In the genomic region with DNA sequence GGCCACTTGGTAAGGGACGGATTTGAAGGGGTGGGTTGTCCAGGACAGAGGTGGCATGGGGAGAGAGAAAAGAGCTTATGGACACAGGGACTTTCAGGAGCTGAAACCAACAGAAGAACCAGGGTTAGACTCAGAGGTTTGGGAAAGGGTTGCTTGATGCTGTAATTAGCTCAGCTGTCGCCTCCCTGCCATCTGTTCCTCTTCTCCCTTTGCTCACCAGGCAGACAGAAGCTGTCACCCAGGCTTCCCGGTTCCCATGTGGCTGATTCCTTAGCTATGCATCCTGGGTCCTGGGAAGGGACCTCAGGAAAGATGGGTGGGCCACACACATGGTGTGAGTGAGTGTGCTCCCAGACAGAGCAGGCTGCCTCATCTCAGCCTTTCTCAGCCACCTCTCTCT, we compare ENCODE assay signal across 11 cellular contexts. TPM values are rescaled to one million over a fixed set of nuclear protein-coding genes. Genes with fewer than 3 reads are reported as not detected.
DNase-seq lines count a peak whose midpoint lies in the region; ATAC-seq, FAIRE-seq and TF ChIP-seq lines count a peak whose summit lies in the region.
"Had no signal": no experiment of that assay in that cellular context is flagged by ENCODE, and none has a peak within 500 bp of the region (broad histone marks: within the 10 kb centered on the region; RNA-seq: fewer than 3 reads in every experiment).

No MANE protein-coding gene starts in this region.

- H3K4me3 ChIP-seq in body of pancreas (no peak overlapping the region), HepG2 (replicated peaks in 1 of 3; ENCODE audit: insufficient read depth in 1 of 3, low read depth in 2 of 3, low read length in 3 of 3) (no peak overlapping the region), thyroid gland (replicated peaks in 1 of 3) (no peak overlapping the region)
- H3K4me3 ChIP-seq: A549 had no signal

- peak overlapping the region; percentile 34 for H3K27ac Mint-ChIP-seq in activated CD8-positive, alpha-beta memory T cell treated with anti-CD3 and anti-CD28 coated beads, Interleukin-2, amount 10 ng/mL, durations not matched to agents 7 days and 5 days

- H3K9me3 ChIP-seq in body of pancreas (no peaks in the 10 kb centered on the region), HepG2 (ENCODE audit: low read length) (no peaks in the 10 kb centered on the region), thyroid gland (no peaks in the 10 kb centered on the region)
- H3K9me3 ChIP-seq: A549 had no signal

- H3K4me1 ChIP-seq in body of pancreas = peaks cover 34% of the 10 kb centered on the region
- H3K4me1 ChIP-seq in HepG2 (ENCODE audit: insufficient read depth, low read length) = peaks cover 48% of the 10 kb centered on the region
- H3K4me1 ChIP-seq in thyroid gland = peaks cover 35 to 67% of the 10 kb centered on the region in 2 donors
- H3K4me1 ChIP-seq: A549 had no signal

- H3K27ac ChIP-seq in body of pancreas = peak overlapping the region in 3 of 4 donors; percentile 44 to 77 (median 76)
- peak overlapping the region; percentile 59 for H3K27ac ChIP-seq in HepG2 (ENCODE audit: extremely low read length, insufficient read depth, low read length)
- peak overlapping the region; percentile 62 to 76 (median 70) for H3K27ac ChIP-seq in thyroid gland
- H3K27ac ChIP-seq: A549 had no signal

- TF ChIP-seq EP300 in HepG2 (IDR thresholded peaks at IDR 0.05; ENCODE audit: low read depth in 2 of 2, low read length in 2 of 2) = no peak
- no peak for TF ChIP-seq EP300 in HepG2 (CRISPR knock-in tag; IDR thresholded peaks at IDR 0.05; ENCODE audit: borderline replicate concordance)

- no TSS peak for BruUV-seq in HepG2 (replicated peaks; lab: Mats Ljungman, UMichigan)

- peaks cover 15% of the 10 kb centered on the region; the same call in 1 of the 2 replicates for H4K20me1 ChIP-seq in HepG2 (ENCODE audit: insufficient read depth, low read length)

- H3K9ac ChIP-seq in HepG2 (ENCODE audit: insufficient read depth, low read depth, low read length) = no peak overlapping the region

- POLR2A ChIA-PET in HepG2 (lab: Yijun Ruan, JAX) = interaction anchor here (2.3 kb wide), 1 partner anchor 15 kb away, joined by 18 read pairs; a partner anchor contains a TSS

- H3K4me1 Mint-ChIP-seq in activated CD8-positive, alpha-beta memory T cell treated with anti-CD3 and anti-CD28 coated beads, Interleukin-2, amount 10 ng/mL, durations not matched to agents 7 days and 5 days = peaks cover 20% of the 10 kb centered on the region

- no peak overlapping the region for H3K4me2 ChIP-seq in HepG2 (ENCODE audit: low read depth, low read length)
- H3K4me2 ChIP-seq: A549 had no signal

- TF ChIP-seq POLR2A in body of pancreas (IDR thresholded peaks at IDR 0.05) (no peak), HepG2 (IDR thresholded peaks at IDR 0.05; ENCODE audit: insufficient read depth in 1 of 2, low read depth in 2 of 2, low read length in 2 of 2) (no peak), thyroid gland (IDR thresholded peaks at IDR 0.05) (no peak)

- no peak for ATAC-seq in activated CD8-positive, alpha-beta memory T cell treated with anti-CD3 and anti-CD28 coated beads, Interleukin-2, amount 10 ng/mL, durations not matched to agents 7 days and 5 days
- no peak for ATAC-seq in body of pancreas
- no peak for ATAC-seq in HepG2
- no peak for ATAC-seq in HG03095 (IDR thresholded peaks at IDR 0.05; ENCODE audit: unreplicated experiment)
- ATAC-seq: A549 had no signal

- no peaks in the 10 kb centered on the region for H3K9me3 Mint-ChIP-seq in activated CD8-positive, alpha-beta memory T cell treated with anti-CD3 and anti-CD28 coated beads, Interleukin-2, amount 10 ng/mL, durations not matched to agents 7 days and 5 days (ENCODE audit: low read depth)

- H3K36me3 ChIP-seq in body of pancreas (replicated peaks in 1 of 2; ENCODE audit: insufficient read depth in 1 of 2, low read depth in 2 of 2) (peaks cover 0 to 4% of the 10 kb centered on the region in 2 donors), HepG2 (replicated peaks in 1 of 2; ENCODE audit: control insufficient read depth in 1 of 2, insufficient read depth in 2 of 2, low read length in 2 of 2) (peaks cover 11 to 37% of the 10 kb centered on the region in 2 experiments), thyroid gland (no peaks in the 10 kb centered on the region)

- no peaks in the 10 kb centered on the region for H3K27me3 Mint-ChIP-seq in activated CD8-positive, alpha-beta memory T cell treated with anti-CD3 and anti-CD28 coated beads, Interleukin-2, amount 10 ng/mL, durations not matched to agents 7 days and 5 days

- FAIRE-seq in HepG2 (lab: Jason Lieb, UNC) = no peak
- FAIRE-seq: A549 had no signal

- intact Hi-C loops in body of pancreas (cut with DNase I) = no loop called here
- intact Hi-C loops in HepG2 (cut with micrococcal nuclease; ENCODE audit: unreplicated experiment) = loop anchor here (1.0 to 2.0 kb wide), 2 partner anchors 10 to 14 kb away; a partner anchor contains a TSS
- intact Hi-C loops in thyroid gland (cut with DNase I) = no loop called here

- no peak for TF ChIP-seq CTCF in body of pancreas (IDR thresholded peaks at IDR 0.05)
- no peak for TF ChIP-seq CTCF in HepG2 (CRISPR knock-in tag; IDR thresholded peaks at IDR 0.05)
- peak in 1 of 6 experiments; percentile 22 for TF ChIP-seq CTCF in thyroid gland (IDR thresholded peaks at IDR 0.05)

- H3K36me3 Mint-ChIP-seq in activated CD8-positive, alpha-beta memory T cell treated with anti-CD3 and anti-CD28 coated beads, Interleukin-2, amount 10 ng/mL, durations not matched to agents 7 days and 5 days = peaks cover 2% of the 10 kb centered on the region

- no peak overlapping the region for H2AFZ ChIP-seq in HepG2 (ENCODE audit: low read length)

- CTCF ChIA-PET in activated CD8-positive, alpha-beta memory T cell treated with anti-CD3 and anti-CD28 coated beads, Interleukin-2, amount 10 ng/mL, durations not matched to agents 7 days and 5 days (lab: Charles Lee) = no interaction called here
- CTCF ChIA-PET in HepG2 (lab: Yijun Ruan, JAX; ENCODE audit: low intra/inter-chr PET ratio, low total read pairs) = no interaction called here

- in situ Hi-C loops in HepG2 (cut with HindIII; ENCODE audit: extremely low pct_ligation_motif_present, low pct_unique_long_range_greater_than_20kb) = no loop called here

- DNase-seq in activated CD8-positive, alpha-beta memory T cell treated with anti-CD3 and anti-CD28 coated beads, Interleukin-2, amount 10 ng/mL, durations not matched to agents 7 days and 5 days = no peak
- no peak for DNase-seq in activated CD8-positive, alpha-beta memory T cell treated with anti-CD3 and anti-CD28 coated beads, Interleukin-2, amount 50 U/mL, for 4 hours
- DNase-seq in body of pancreas (no peak), HepG2 (ENCODE audit: low spot score) (no peak), thyroid gland (no peak), putamen (ENCODE audit: low spot score) (no peak), NCI-H1092 (lab: John Stamatoyannopoulos, UW) (no peak)
- DNase-seq: activated T-cell treated with anti-CD3 and anti-CD28 coated beads, Interleukin-2, amount 50 U/mL, for 48 hours; NCI-H1048 had no signal

- peaks cover 59% of the 10 kb centered on the region for H3K79me2 ChIP-seq in HepG2 (ENCODE audit: insufficient read depth, low read length)

- H3K4me3 Mint-ChIP-seq in activated CD8-positive, alpha-beta memory T cell treated with anti-CD3 and anti-CD28 coated beads, Interleukin-2, amount 10 ng/mL, durations not matched to agents 7 days and 5 days = no peak overlapping the region

- WGBS in body of pancreas, 2 donors = 70 to 77% methylated on average over 3 of the region's 3 CpGs
- 100% methylated on average over 3 of the region's 3 CpGs for WGBS in HepG2 (ENCODE audit: low lambda C conversion rate)
- WGBS in thyroid gland, 2 donors = 57 to 63% methylated on average over 3 of the region's 3 CpGs

- no peaks in the 10 kb centered on the region for H3K27me3 ChIP-seq in body of pancreas
- H3K27me3 ChIP-seq in HepG2 (ENCODE audit: control insufficient read depth in 1 of 2, insufficient read depth in 2 of 2, low read length in 2 of 2) = no peaks in the 10 kb centered on the region
- no peaks in the 10 kb centered on the region for H3K27me3 ChIP-seq in thyroid gland

- TF ChIP-seq RAD21 in HepG2 (CRISPR knock-in tag; IDR thresholded peaks at IDR 0.05) = no peak

TF ChIP-seq in HepG2, 621 proteins besides CTCF, POLR2A, EP300 and RAD21:
- TF ChIP-seq ZNF589 (CRISPR knock-in tag; conservative IDR thresholded peaks at IDR 0.05) = no peak

RNA-seq across cellular contexts. Expression of a gene that starts 14.0 kb away (rescaled TPM):
- total RNA-seq in activated CD8-positive, alpha-beta memory T cell treated with anti-CD3 and anti-CD28 coated beads, Interleukin-2, amount 10 ng/mL, durations not matched to agents 7 days and 5 days = 10 to 100 TPM; 27.0 to 32.9 TPM
- 100 to 1,000 TPM in 1 of 2 donors, 10 to 100 TPM in 1; 28.5 to 301 TPM for total RNA-seq in body of pancreas
- total RNA-seq in HepG2 (2016; rRNA removed; fragmentation: Illumina TruSeq; extraction: Trizol) = 3.7 and 13.2 TPM in 2 replicates
- 1.3 and 3.2 TPM in 2 replicates for total RNA-seq in HepG2 (2016; cell fraction: cytosol; rRNA removed; fragmentation: Illumina TruSeq; extraction: Trizol; ENCODE audit: low read depth)
- total RNA-seq in HepG2 (2016; cell fraction: insoluble cytoplasmic fraction; rRNA removed; fragmentation: Illumina TruSeq; extraction: Trizol) = 4.7 and 9.4 TPM in 2 replicates
- total RNA-seq in HepG2 (2016; cell fraction: membrane; rRNA removed; fragmentation: Illumina TruSeq; extraction: Trizol) = 3.7 and 4.3 TPM in 2 replicates
- 12.0 and 16.8 TPM in 2 replicates for total RNA-seq in HepG2 (2016; cell fraction: nucleus; rRNA removed; fragmentation: Illumina TruSeq; extraction: Trizol)
- 2.3 and 3.2 TPM in 2 replicates for polyA plus RNA-seq in HepG2 (2011; rRNA removed)
- polyA plus RNA-seq in HepG2 (2011; cell fraction: cytosol; rRNA removed) = 0.62 and 0.71 TPM in 2 replicates
- polyA plus RNA-seq in HepG2 (2011; cell fraction: nucleus; rRNA removed) = 24.4 and 28.9 TPM in 2 replicates
- 13.7 and 19.4 TPM in 2 replicates for polyA plus RNA-seq in HepG2 (2012)
- 1.3 and 1.5 TPM in 2 replicates for polyA plus RNA-seq in HepG2 (2016; cell fraction: cytosol; fragmentation: Illumina TruSeq; extraction: Trizol; ENCODE audit: low read depth)
- polyA plus RNA-seq in HepG2 (2016; cell fraction: insoluble cytoplasmic fraction; fragmentation: Illumina TruSeq; extraction: Trizol; ENCODE audit: low read depth) = 6.7 and 10.8 TPM in 2 replicates
- 2.6 and 3.1 TPM in 2 replicates for polyA plus RNA-seq in HepG2 (2016; cell fraction: membrane; fragmentation: Illumina TruSeq; extraction: Trizol; ENCODE audit: low read depth)
- polyA plus RNA-seq in HepG2 (2016; cell fraction: nucleus; fragmentation: Illumina TruSeq; extraction: Trizol; ENCODE audit: insufficient read depth, low read depth) = 27.3 and 29.1 TPM in 2 replicates
- 14.1 and 14.5 TPM in 2 replicates for polyA minus RNA-seq in HepG2 (2011; rRNA and poly(A)+ RNA removed; ENCODE audit: low replicate concordance)
- 8.0 and 8.9 TPM in 2 replicates for polyA minus RNA-seq in HepG2 (2011; cell fraction: cytosol; rRNA and poly(A)+ RNA removed)
- 18.3 and 19.1 TPM in 2 replicates for polyA minus RNA-seq in HepG2 (2011; cell fraction: nucleus; rRNA and poly(A)+ RNA removed)
- 10 to 100 TPM; 20.2 to 40.1 (median 32.1) TPM for total RNA-seq in thyroid gland
